8 cellular contexts compared by ENCODE assay signal in genomic region chr5:157142317-157143126, GRCh38. TPM values are rescaled to one million over a fixed set of nuclear protein-coding genes. Genes with fewer than 3 reads are reported as not detected.
DNase-seq lines count a peak whose midpoint lies in the region; ATAC-seq and TF ChIP-seq lines count a peak whose summit lies in the region.

TSS of gene MED7 (minus strand) at chr5:157142865. CDS start at chr5:157139431, 3,434 bp downstream.

- TF ChIP-seq CTCF in GM10248 (IDR thresholded peaks at IDR 0.05; ENCODE audit: control extremely low read depth, extremely low read depth, low read depth, missing control alignments) (no peak), osteocyte (IDR thresholded peaks at IDR 0.05) (no peak)

- peak within 1 kb of the TSS; percentile 93 for H3K27ac ChIP-seq in thymus (ENCODE audit: low read depth)

- H3K36me3 ChIP-seq in thymus (ENCODE audit: control insufficient read depth, insufficient read depth), result peaks cover 8% of the 10 kb centered on the region

- under 1% methylated on average over 48 of the region's 48 CpGs for WGBS in thymus

- no peaks in the 10 kb centered on the region for H3K9me3 ChIP-seq in thymus (ENCODE audit: control insufficient read depth)

- peak within 1 kb of the TSS; percentile 84 for H3K4me3 ChIP-seq in thymus (ENCODE audit: low read length)

- CTCF ChIA-PET in GM10248 (lab: Yijun Ruan, JAX), result interaction anchor here (0.7 to 3.8 kb wide), 10 partner anchors 10 to 249 kb away, joined by 3 to 31 read pairs (median 4); partner anchors contain the start of gene GARIN3

- H3K27ac Mint-ChIP-seq in activated naive CD8-positive, alpha-beta T cell, result peak within 1 kb of the TSS; percentile 97
- H3K27ac Mint-ChIP-seq in osteocyte (ENCODE audit: unreplicated experiment), result peak within 1 kb of the TSS; percentile 96

- H3K9me3 Mint-ChIP-seq in activated naive CD8-positive, alpha-beta T cell (ENCODE audit: low read depth), result no peaks in the 10 kb centered on the region
- H3K9me3 Mint-ChIP-seq in osteocyte (ENCODE audit: unreplicated experiment), result no peaks in the 10 kb centered on the region

- intact Hi-C loops in head of caudate nucleus (cut with DNase I), result loop anchor here (10.0 kb wide), 1 partner anchor 122 kb away; the partner anchor contains the start of gene CYFIP2

- peak within 1 kb of the TSS; percentile 94 for H3K4me3 Mint-ChIP-seq in activated naive CD8-positive, alpha-beta T cell
- peak within 1 kb of the TSS; percentile 90 for H3K4me3 Mint-ChIP-seq in osteocyte (ENCODE audit: unreplicated experiment)

- peaks cover 48% of the 10 kb centered on the region for H3K4me1 Mint-ChIP-seq in activated naive CD8-positive, alpha-beta T cell (ENCODE audit: low read depth)
- peaks cover 17% of the 10 kb centered on the region for H3K4me1 Mint-ChIP-seq in osteocyte (ENCODE audit: unreplicated experiment)

- no peaks in the 10 kb centered on the region for H3K27me3 ChIP-seq in thymus (ENCODE audit: control insufficient read depth, insufficient read depth)

- POLR2A ChIA-PET in GM10248 (lab: Yijun Ruan, JAX), result interaction anchor here (0.5 to 1.8 kb wide), 6 partner anchors 10 to 715 kb away, joined by 3 to 8 read pairs (median 5); no protein-coding TSS in a partner anchor

- H3K4me1 ChIP-seq in thymus (ENCODE audit: control insufficient read depth, insufficient read depth, low read length), result peaks cover 13% of the 10 kb centered on the region

- DNase-seq in GM10248 (ENCODE audit: extremely low spot score), result peak; percentile 97
- peak; percentile 75 for DNase-seq in NCI-H1105 (lab: John Stamatoyannopoulos, UW)
- peak; percentile 97 for DNase-seq in SKM-1 treated with dmso at 0.1 percent for 144 hours (lab: John Stamatoyannopoulos, UW; ENCODE audit: unreplicated experiment)
- DNase-seq in head of caudate nucleus, result peak; percentile 84 to 99 (median 95)
- peak; percentile 96 for DNase-seq in osteocyte (ENCODE audit: extremely low spot score, unreplicated experiment)

- peak; percentile 100 for ATAC-seq in HG02623 (IDR thresholded peaks at IDR 0.05; ENCODE audit: unreplicated experiment)

- peaks cover 19% of the 10 kb centered on the region for H3K36me3 Mint-ChIP-seq in activated naive CD8-positive, alpha-beta T cell
- peaks cover 20% of the 10 kb centered on the region for H3K36me3 Mint-ChIP-seq in osteocyte (ENCODE audit: unreplicated experiment)

- no peaks in the 10 kb centered on the region for H3K27me3 Mint-ChIP-seq in activated naive CD8-positive, alpha-beta T cell
- peaks cover 21% of the 10 kb centered on the region for H3K27me3 Mint-ChIP-seq in osteocyte (ENCODE audit: unreplicated experiment)

RNA-seq across cellular contexts. Expression of gene MED7, which starts in this region (rescaled TPM):
- 9.2 and 9.3 TPM in 2 replicates for total RNA-seq in osteocyte
- polyA plus RNA-seq in thymus, result 40.2 TPM

Comparison
In these comparisons a context has a peak if more than half of its experiments do, and no peak if none do; other contexts are left out.
1. Peak in every context shown above with its lines: DNase-seq, ATAC-seq, H3K4me3 ChIP-seq and H3K27ac ChIP-seq.